In genomic region chr3:53891500-53892334, GRCh38 we compare ENCODE assay signal across 8 cellular contexts. TPM values are rescaled to one million over a fixed set of nuclear protein-coding genes. Genes with fewer than 3 reads are reported as not detected.
DNase-seq lines count a peak whose midpoint lies in the region; TF ChIP-seq lines count a peak whose summit lies in the region.

TSS of gene SELENOK (minus strand) at chr3:53891859.

- H3K4me3 ChIP-seq in GM23248 (peak within 1 kb of the TSS; percentile 94), esophagus squamous epithelium (peak within 1 kb of the TSS; percentile 70 to 99 (median 82))

- H3K79me2 ChIP-seq in GM23248 (ENCODE audit: insufficient read depth), result peaks cover 49% of the 10 kb centered on the region

- H3K27me3 ChIP-seq in GM23248 (replicated peaks; ENCODE audit: insufficient read depth), result 0 out of 2 replicates have a peak, but pooled peaks cover 3% of the 10 kb centered on the region
- peaks cover 0 to 20% (median 0%) of the 10 kb centered on the region in 4 donors for H3K27me3 ChIP-seq in esophagus squamous epithelium

- no peaks in the 10 kb centered on the region for H3K9me2 ChIP-seq in GM23248 (ENCODE audit: insufficient read depth)

- peaks cover 32% of the 10 kb centered on the region for H3K36me3 Mint-ChIP-seq in activated T-helper 1 cell treated with anti-CD3 and anti-CD28 coated beads, Interleukin-12 subunit alpha, Interleukin-12 subunit beta, Interleukin-2, Interleukin-4 antibody, amounts not matched to agents 30 ng/mL and 10 ng/mL and 1 ng/mL, durations not matched to agents 14 hours and 24 hours and 36 hours (ENCODE audit: low read depth)

- peaks cover 62% of the 10 kb centered on the region for H3K4me1 Mint-ChIP-seq in activated T-helper 1 cell treated with anti-CD3 and anti-CD28 coated beads, Interleukin-12 subunit alpha, Interleukin-12 subunit beta, Interleukin-2, Interleukin-4 antibody, amounts not matched to agents 30 ng/mL and 10 ng/mL and 1 ng/mL, durations not matched to agents 14 hours and 24 hours and 36 hours (ENCODE audit: low read depth)

- peak within 1 kb of the TSS; percentile 97 for H3K9ac ChIP-seq in GM23248

- H3K27ac ChIP-seq in GM23248 (peak within 1 kb of the TSS; percentile 94), esophagus squamous epithelium (peak within 1 kb of the TSS; percentile 92 to 99 (median 96))

- DNase-seq in DMS79 treated with DMSO at 0.1 percent for 48 hours (lab: John Stamatoyannopoulos, UW) (peak; percentile 95), GM23248 (peak; percentile 100), Kasumi-1 (lab: John Stamatoyannopoulos, UW) (peak; percentile 98), RPMI7951 (ENCODE audit: low read depth) (peak; percentile 99), esophagus squamous epithelium (lab: John Stamatoyannopoulos, UW) (peak; percentile 93), myocyte (ENCODE audit: low read depth) (peak; percentile 99)
- peak; percentile 98 for DNase-seq in activated T-helper 1 cell treated with anti-CD3 and anti-CD28 coated beads, Interleukin-12 subunit alpha, Interleukin-12 subunit beta, Interleukin-2, Interleukin-4 antibody, amounts not matched to agents 30 ng/mL and 10 ng/mL and 1 ng/mL, durations not matched to agents 14 hours and 24 hours and 36 hours (ENCODE audit: low spot score)
- DNase-seq in stimulated activated CD8-positive, alpha-beta memory T cell treated with anti-CD3 and anti-CD28 coated beads, Interleukin-7, amount 100 ng/mL, for 48 hours (ENCODE audit: extremely low read depth in 1 of 2, low read depth in 1 of 2), result peak; percentile 95

- H3K4me1 ChIP-seq in GM23248 (ENCODE audit: insufficient read depth) (peaks cover 11% of the 10 kb centered on the region), esophagus squamous epithelium (peaks cover 0 to 28% (median 14%) of the 10 kb centered on the region in 3 donors)

- in situ Hi-C loops in GM23248 (cut with MboI), result loop anchor here (25.0 kb wide), 1 partner anchor 554 kb away; the partner anchor contains the start of gene DCP1A

- peak within 1 kb of the TSS; percentile 96 for H3K4me2 ChIP-seq in GM23248 (ENCODE audit: unreplicated experiment)

- TF ChIP-seq POLR2A in esophagus squamous epithelium (IDR thresholded peaks at IDR 0.05), result peak in 3 of 4 donors; percentile 97 to 99 (median 98)

- H3K4me3 Mint-ChIP-seq in activated T-helper 1 cell treated with anti-CD3 and anti-CD28 coated beads, Interleukin-12 subunit alpha, Interleukin-12 subunit beta, Interleukin-2, Interleukin-4 antibody, amounts not matched to agents 30 ng/mL and 10 ng/mL and 1 ng/mL, durations not matched to agents 14 hours and 24 hours and 36 hours, result peak within 1 kb of the TSS; percentile 98

- H3K9me3 ChIP-seq in GM23248 (ENCODE audit: low read depth) (no peaks in the 10 kb centered on the region), esophagus squamous epithelium (no peaks in the 10 kb centered on the region)

- TF ChIP-seq CTCF in esophagus squamous epithelium (IDR thresholded peaks at IDR 0.05), result peak in 1 of 6 experiments; percentile 24

- 1% methylated on average over 73 of the region's 73 CpGs for WGBS in GM23248 (ENCODE audit: low coverage in 1 of 2, low lambda C conversion rate in 2 of 2, missing lambda C conversion rate in 2 of 2), 2 experiments
- WGBS in esophagus squamous epithelium, 2 donors, result 0 to 1% methylated on average over 20 to 21 of the region's 73 CpGs

- H3K36me3 ChIP-seq in GM23248 (ENCODE audit: low read depth) (peaks cover 9% of the 10 kb centered on the region; the same call in 1 of the 2 replicates), esophagus squamous epithelium (peaks cover 0 to 15% (median 0%) of the 10 kb centered on the region in 3 donors)

- intact Hi-C loops in activated T-helper 1 cell treated with anti-CD3 and anti-CD28 coated beads, Interleukin-12 subunit alpha, Interleukin-12 subunit beta, Interleukin-2, Interleukin-4 antibody, amounts not matched to agents 30 ng/mL and 10 ng/mL and 1 ng/mL, durations not matched to agents 14 hours and 24 hours and 36 hours (cut with micrococcal nuclease), result loop anchor here (1.0 to 5.0 kb wide), 5 partner anchors 9 to 634 kb away; partner anchors contain the start of genes ACTR8, DCP1A and TKT
- intact Hi-C loops in esophagus squamous epithelium (cut with DNase I), result no loop called here

- H3K27me3 Mint-ChIP-seq in activated T-helper 1 cell treated with anti-CD3 and anti-CD28 coated beads, Interleukin-12 subunit alpha, Interleukin-12 subunit beta, Interleukin-2, Interleukin-4 antibody, amounts not matched to agents 30 ng/mL and 10 ng/mL and 1 ng/mL, durations not matched to agents 14 hours and 24 hours and 36 hours (ENCODE audit: insufficient read depth), result peaks cover 27% of the 10 kb centered on the region

- no peaks in the 10 kb centered on the region for H3K9me3 Mint-ChIP-seq in activated T-helper 1 cell treated with anti-CD3 and anti-CD28 coated beads, Interleukin-12 subunit alpha, Interleukin-12 subunit beta, Interleukin-2, Interleukin-4 antibody, amounts not matched to agents 30 ng/mL and 10 ng/mL and 1 ng/mL, durations not matched to agents 14 hours and 24 hours and 36 hours

- H2AFZ ChIP-seq in GM23248, result peak within 1 kb of the TSS; percentile 83

- H4K20me1 ChIP-seq in GM23248 (ENCODE audit: insufficient read depth), result no peaks in the 10 kb centered on the region

- peak within 1 kb of the TSS; percentile 99 for H3K27ac Mint-ChIP-seq in activated T-helper 1 cell treated with anti-CD3 and anti-CD28 coated beads, Interleukin-12 subunit alpha, Interleukin-12 subunit beta, Interleukin-2, Interleukin-4 antibody, amounts not matched to agents 30 ng/mL and 10 ng/mL and 1 ng/mL, durations not matched to agents 14 hours and 24 hours and 36 hours

- H3F3A ChIP-seq in GM23248 (ENCODE audit: insufficient read depth), result peaks cover 8% of the 10 kb centered on the region; the same call in 1 of the 2 replicates

RNA-seq across cellular contexts. Expression of gene SELENOK, which starts in this region (rescaled TPM):
- total RNA-seq in GM23248 (2014; rRNA removed; shearing (Covaris generic)), result 22.4 and 37.5 TPM in 2 replicates
- polyA plus RNA-seq in GM23248 (2016; fragmentation: Nextera tagmentation; extraction: Ambion mirVana), result 92.1 and 97.5 TPM in 2 replicates
- 145 and 165 TPM in 2 replicates for total RNA-seq in RPMI7951 (2014; rRNA removed; shearing (Covaris generic))
- total RNA-seq in activated T-helper 1 cell treated with anti-CD3 and anti-CD28 coated beads, Interleukin-12 subunit alpha, Interleukin-12 subunit beta, Interleukin-2, Interleukin-4 antibody, amounts not matched to agents 30 ng/mL and 10 ng/mL and 1 ng/mL, durations not matched to agents 14 hours and 24 hours and 36 hours, result 56.4 and 57.2 TPM in 2 replicates
- 10 to 100 TPM; 16.4 to 36.2 (median 27.2) TPM for total RNA-seq in esophagus squamous epithelium
- total RNA-seq in myocyte, result 37.1 and 70.8 TPM in 2 replicates
- 59.2 TPM for polyA plus RNA-seq in myocyte (2012)

Comparison
In these comparisons a context has a peak if more than half of its experiments do, and no peak if none do; other contexts are left out.
1. Peak in every context shown above with its lines: DNase-seq, H3K4me3 ChIP-seq and H3K27ac ChIP-seq.